ENCODE assay signal across 17 cellular contexts in genomic region chr2:140687825-140688224, GRCh38.
DNase-seq lines count a peak whose midpoint lies in the region; ATAC-seq and TF ChIP-seq lines count a peak whose summit lies in the region.
"Had no signal": no experiment of that assay in that cellular context is flagged by ENCODE, and none has a peak within 500 bp of the region (broad histone marks: within the 10 kb centered on the region; RNA-seq: fewer than 3 reads in every experiment).

No MANE protein-coding gene starts in this region.

- TF ChIP-seq CTCF in VCaP (conservative IDR thresholded peaks at IDR 0.05) = no peak

- DNase-seq in NCI-H69 (lab: John Stamatoyannopoulos, UW) (peak; percentile 2), left colon (no peak), NCI-H226 (no peak)
- DNase-seq: AML-193; Caco-2; Calu3; CD4-positive, alpha-beta T cell; CD8-positive, alpha-beta T cell; DMS79 treated with DMSO at 0.1 percent for 48 hours; GF-D8 had no signal

- intact Hi-C loops in left colon (cut with DNase I, micrococcal nuclease) = no loop called here

- ATAC-seq in left colon (peak; percentile 76), GM19395 (IDR thresholded peaks at IDR 0.05; ENCODE audit: unreplicated experiment) (no peak), SK-N-SH treated with all-trans-retinoic acid at 6 μM for 48 hours (no peak)
- ATAC-seq: A549; CD8-positive, alpha-beta T cell had no signal

- H3K27ac ChIP-seq in VCaP = peak overlapping the region; percentile 11; the same call in 1 of the 2 replicates
- H3K27ac ChIP-seq: 22Rv1; A549; BLaER1 treated with 17β-estradiol and CSF1 and Interleukin-3, amounts not matched to agents 10 nM and 100 nM; C4-2B had no signal

TF ChIP-seq in SK-N-SH treated with all-trans-retinoic acid at 6 μM for 48 hours, 23 proteins besides CTCF, POLR2A, EP300 and RAD21:
- TF ChIP-seq BACH2 (CRISPR knock-in tag; IDR thresholded peaks at IDR 0.05; ENCODE audit: borderline replicate concordance) = no peak
- no peak for TF ChIP-seq OSR1 (CRISPR knock-in tag; IDR thresholded peaks at IDR 0.05)
- no peak for TF ChIP-seq ESRRG (CRISPR knock-in tag; IDR thresholded peaks at IDR 0.05)
- no peak for TF ChIP-seq PATZ1 (CRISPR knock-in tag; IDR thresholded peaks at IDR 0.05; ENCODE audit: borderline replicate concordance)
- no peak for TF ChIP-seq TCF4 (CRISPR knock-in tag; IDR thresholded peaks at IDR 0.05; ENCODE audit: borderline replicate concordance)
- no peak for TF ChIP-seq ZNF70 (CRISPR knock-in tag; IDR thresholded peaks at IDR 0.05)
- TF ChIP-seq ISL1 (CRISPR knock-in tag; IDR thresholded peaks at IDR 0.05) = no peak
- no peak for TF ChIP-seq ZC3H10 (CRISPR knock-in tag; IDR thresholded peaks at IDR 0.05)
- no peak for TF ChIP-seq ZFP3 (CRISPR knock-in tag; IDR thresholded peaks at IDR 0.05)
- TF ChIP-seq, protein P1, sequence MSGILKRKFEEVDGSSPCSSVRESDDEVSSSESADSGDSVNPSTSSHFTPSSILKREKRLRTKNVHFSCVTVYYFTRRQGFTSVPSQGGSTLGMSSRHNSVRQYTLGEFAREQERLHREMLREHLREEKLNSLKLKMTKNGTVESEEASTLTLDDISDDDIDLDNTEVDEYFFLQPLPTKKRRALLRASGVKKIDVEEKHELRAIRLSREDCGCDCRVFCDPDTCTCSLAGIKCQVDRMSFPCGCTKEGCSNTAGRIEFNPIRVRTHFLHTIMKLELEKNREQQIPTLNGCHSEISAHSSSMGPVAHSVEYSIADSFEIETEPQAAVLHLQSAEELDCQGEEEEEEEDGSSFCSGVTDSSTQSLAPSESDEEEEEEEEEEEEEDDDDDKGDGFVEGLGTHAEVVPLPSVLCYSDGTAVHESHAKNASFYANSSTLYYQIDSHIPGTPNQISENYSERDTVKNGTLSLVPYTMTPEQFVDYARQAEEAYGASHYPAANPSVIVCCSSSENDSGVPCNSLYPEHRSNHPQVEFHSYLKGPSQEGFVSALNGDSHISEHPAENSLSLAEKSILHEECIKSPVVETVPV (CRISPR knock-in tag; IDR thresholded peaks at IDR 0.05) = no peak
- no peak for TF ChIP-seq SNAI2 (CRISPR knock-in tag; IDR thresholded peaks at IDR 0.05)
- TF ChIP-seq PPARA (CRISPR knock-in tag; IDR thresholded peaks at IDR 0.05; ENCODE audit: borderline replicate concordance) = no peak
- TF ChIP-seq TOX (CRISPR knock-in tag; IDR thresholded peaks at IDR 0.05; ENCODE audit: borderline replicate concordance) = no peak
- no peak for TF ChIP-seq ARNTL (CRISPR knock-in tag; IDR thresholded peaks at IDR 0.05; ENCODE audit: borderline replicate concordance, low read depth)
- no peak for TF ChIP-seq ZFP30 (CRISPR knock-in tag; IDR thresholded peaks at IDR 0.05)
- TF ChIP-seq ZNF8 (CRISPR knock-in tag; IDR thresholded peaks at IDR 0.05) = no peak
- TF ChIP-seq RARB (CRISPR knock-in tag; IDR thresholded peaks at IDR 0.05) = no peak
- TF ChIP-seq, protein P2, sequence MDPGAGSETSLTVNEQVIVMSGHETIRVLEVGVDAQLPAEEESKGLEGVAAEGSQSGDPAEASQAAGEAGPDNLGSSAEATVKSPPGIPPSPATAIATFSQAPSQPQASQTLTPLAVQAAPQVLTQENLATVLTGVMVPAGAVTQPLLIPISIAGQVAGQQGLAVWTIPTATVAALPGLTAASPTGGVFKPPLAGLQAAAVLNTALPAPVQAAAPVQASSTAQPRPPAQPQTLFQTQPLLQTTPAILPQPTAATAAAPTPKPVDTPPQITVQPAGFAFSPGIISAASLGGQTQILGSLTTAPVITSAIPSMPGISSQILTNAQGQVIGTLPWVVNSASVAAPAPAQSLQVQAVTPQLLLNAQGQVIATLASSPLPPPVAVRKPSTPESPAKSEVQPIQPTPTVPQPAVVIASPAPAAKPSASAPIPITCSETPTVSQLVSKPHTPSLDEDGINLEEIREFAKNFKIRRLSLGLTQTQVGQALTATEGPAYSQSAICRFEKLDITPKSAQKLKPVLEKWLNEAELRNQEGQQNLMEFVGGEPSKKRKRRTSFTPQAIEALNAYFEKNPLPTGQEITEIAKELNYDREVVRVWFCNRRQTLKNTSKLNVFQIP (CRISPR knock-in tag; IDR thresholded peaks at IDR 0.05; ENCODE audit: borderline replicate concordance, low read depth) = no peak
- TF ChIP-seq, protein P3, sequence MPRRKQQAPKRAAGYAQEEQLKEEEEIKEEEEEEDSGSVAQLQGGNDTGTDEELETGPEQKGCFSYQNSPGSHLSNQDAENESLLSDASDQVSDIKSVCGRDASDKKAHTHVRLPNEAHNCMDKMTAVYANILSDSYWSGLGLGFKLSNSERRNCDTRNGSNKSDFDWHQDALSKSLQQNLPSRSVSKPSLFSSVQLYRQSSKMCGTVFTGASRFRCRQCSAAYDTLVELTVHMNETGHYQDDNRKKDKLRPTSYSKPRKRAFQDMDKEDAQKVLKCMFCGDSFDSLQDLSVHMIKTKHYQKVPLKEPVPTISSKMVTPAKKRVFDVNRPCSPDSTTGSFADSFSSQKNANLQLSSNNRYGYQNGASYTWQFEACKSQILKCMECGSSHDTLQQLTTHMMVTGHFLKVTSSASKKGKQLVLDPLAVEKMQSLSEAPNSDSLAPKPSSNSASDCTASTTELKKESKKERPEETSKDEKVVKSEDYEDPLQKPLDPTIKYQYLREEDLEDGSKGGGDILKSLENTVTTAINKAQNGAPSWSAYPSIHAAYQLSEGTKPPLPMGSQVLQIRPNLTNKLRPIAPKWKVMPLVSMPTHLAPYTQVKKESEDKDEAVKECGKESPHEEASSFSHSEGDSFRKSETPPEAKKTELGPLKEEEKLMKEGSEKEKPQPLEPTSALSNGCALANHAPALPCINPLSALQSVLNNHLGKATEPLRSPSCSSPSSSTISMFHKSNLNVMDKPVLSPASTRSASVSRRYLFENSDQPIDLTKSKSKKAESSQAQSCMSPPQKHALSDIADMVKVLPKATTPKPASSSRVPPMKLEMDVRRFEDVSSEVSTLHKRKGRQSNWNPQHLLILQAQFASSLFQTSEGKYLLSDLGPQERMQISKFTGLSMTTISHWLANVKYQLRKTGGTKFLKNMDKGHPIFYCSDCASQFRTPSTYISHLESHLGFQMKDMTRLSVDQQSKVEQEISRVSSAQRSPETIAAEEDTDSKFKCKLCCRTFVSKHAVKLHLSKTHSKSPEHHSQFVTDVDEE (CRISPR knock-in tag; IDR thresholded peaks at IDR 0.05) = no peak
- TF ChIP-seq CSDC2 (CRISPR knock-in tag; IDR thresholded peaks at IDR 0.05) = no peak
TF ChIP-seq in SK-N-SH treated with all-trans-retinoic acid at 6 μM for 48 hours: peak in this region for 0.
